1 cellular context compared by ENCODE assay signal in genomic region chr7:121329460-121330052, GRCh38.
A peak's percentile ranks its signal among the peaks of the same experiment; 100 is the strongest.
TF ChIP-seq lines count a peak whose summit lies in the region.

No MANE protein-coding gene starts in this region.

TF ChIP-seq in HEK293, 187 proteins besides CTCF, POLR2A, EP300 and RAD21 (continued from another document):
- TF ChIP-seq, protein P1, sequence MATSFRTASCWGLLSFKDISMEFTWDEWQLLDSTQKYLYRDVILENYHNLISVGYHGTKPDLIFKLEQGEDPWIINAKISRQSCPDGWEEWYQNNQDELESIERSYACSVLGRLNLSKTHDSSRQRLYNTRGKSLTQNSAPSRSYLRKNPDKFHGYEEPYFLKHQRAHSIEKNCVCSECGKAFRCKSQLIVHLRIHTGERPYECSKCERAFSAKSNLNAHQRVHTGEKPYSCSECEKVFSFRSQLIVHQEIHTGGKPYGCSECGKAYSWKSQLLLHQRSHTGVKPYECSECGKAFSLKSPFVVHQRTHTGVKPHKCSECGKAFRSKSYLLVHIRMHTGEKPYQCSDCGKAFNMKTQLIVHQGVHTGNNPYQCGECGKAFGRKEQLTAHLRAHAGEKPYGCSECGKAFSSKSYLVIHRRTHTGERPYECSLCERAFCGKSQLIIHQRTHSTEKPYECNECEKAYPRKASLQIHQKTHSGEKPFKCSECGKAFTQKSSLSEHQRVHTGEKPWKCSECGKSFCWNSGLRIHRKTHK (tag by site-specific recombination; IDR thresholded peaks at IDR 0.05) = no peak
- TF ChIP-seq ZBTB11 (tag by site-specific recombination; conservative IDR thresholded peaks at IDR 0.05; ENCODE audit: low read depth) (no peak), ZNF266 (tag by site-specific recombination; IDR thresholded peaks at IDR 0.05; ENCODE audit: low read depth) (no peak), SCRT1 (tag by site-specific recombination; IDR thresholded peaks at IDR 0.05; ENCODE audit: borderline replicate concordance) (peak; percentile 41; the same call in 1 of the 2 replicates), ZNF701 (tag by site-specific recombination; IDR thresholded peaks at IDR 0.05) (no peak), ZNF394 (tag by site-specific recombination; IDR thresholded peaks at IDR 0.05; ENCODE audit: borderline replicate concordance) (no peak; the same call in 1 of the 2 replicates), ZNF174 (tag by site-specific recombination; IDR thresholded peaks at IDR 0.05) (no peak), ZNF223 (tag by site-specific recombination; IDR thresholded peaks at IDR 0.05) (no peak), GLIS1 (tag by site-specific recombination; IDR thresholded peaks at IDR 0.05) (no peak), HOXC10 (CRISPR knock-in tag; IDR thresholded peaks at IDR 0.05) (no peak), ZNF560 (tag by site-specific recombination; IDR thresholded peaks at IDR 0.05; ENCODE audit: borderline replicate concordance) (no peak), ZNF433 (tag by site-specific recombination; IDR thresholded peaks at IDR 0.05; ENCODE audit: low read depth) (no peak), ZNF626 (tag by site-specific recombination; IDR thresholded peaks at IDR 0.05) (no peak), ZNF335 (tag by site-specific recombination; conservative IDR thresholded peaks at IDR 0.05) (peak; percentile 92), ZNF449 (tag by site-specific recombination; IDR thresholded peaks at IDR 0.05) (peak; percentile 96), ZNF513 (tag by site-specific recombination; IDR thresholded peaks at IDR 0.05) (no peak), ZNF664 (tag by site-specific recombination; IDR thresholded peaks at IDR 0.05) (no peak), YY2 (tag by site-specific recombination; IDR thresholded peaks at IDR 0.05) (no peak), KLF9 (tag by site-specific recombination; IDR thresholded peaks at IDR 0.05; ENCODE audit: low read depth) (no peak), ZNF341 (tag by site-specific recombination; IDR thresholded peaks at IDR 0.05; ENCODE audit: low read depth) (0 out of 2 replicates have a peak, but pooled peaks have one; percentile 27), ZNF768 (tag by site-specific recombination; IDR thresholded peaks at IDR 0.05) (peak; percentile 69; the same call in 1 of the 2 replicates), ZNF362 (tag by site-specific recombination; IDR thresholded peaks at IDR 0.05) (no peak)
- TF ChIP-seq, protein P2, sequence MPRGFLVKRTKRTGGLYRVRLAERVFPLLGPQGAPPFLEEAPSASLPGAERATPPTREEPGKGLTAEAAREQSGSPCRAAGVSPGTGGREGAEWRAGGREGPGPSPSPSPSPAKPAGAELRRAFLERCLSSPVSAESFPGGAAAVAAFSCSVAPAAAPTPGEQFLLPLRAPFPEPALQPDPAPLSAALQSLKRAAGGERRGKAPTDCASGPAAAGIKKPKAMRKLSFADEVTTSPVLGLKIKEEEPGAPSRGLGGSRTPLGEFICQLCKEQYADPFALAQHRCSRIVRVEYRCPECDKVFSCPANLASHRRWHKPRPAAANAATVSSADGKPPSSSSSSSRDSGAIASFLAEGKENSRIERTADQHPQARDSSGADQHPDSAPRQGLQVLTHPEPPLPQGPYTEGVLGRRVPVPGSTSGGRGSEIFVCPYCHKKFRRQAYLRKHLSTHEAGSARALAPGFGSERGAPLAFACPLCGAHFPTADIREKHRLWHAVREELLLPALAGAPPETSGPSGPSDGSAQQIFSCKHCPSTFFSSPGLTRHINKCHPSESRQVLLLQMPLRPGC (tag by site-specific recombination; IDR thresholded peaks at IDR 0.05) = no peak
